In genomic region chr19:38663957-38664502, GRCh38 we compare ENCODE assay signal across 9 cellular contexts. TPM values are rescaled to one million over a fixed set of nuclear protein-coding genes. Genes with fewer than 3 reads are reported as not detected.
DNase-seq lines count a peak whose midpoint lies in the region; ATAC-seq, FAIRE-seq and TF ChIP-seq lines count a peak whose summit lies in the region.
"Had no signal": no experiment of that assay in that cellular context is flagged by ENCODE, and none has a peak within 500 bp of the region (broad histone marks: within the 10 kb centered on the region; RNA-seq: fewer than 3 reads in every experiment).

No MANE protein-coding gene starts in this region.

- peaks cover 97% of the 10 kb centered on the region for H3K79me2 ChIP-seq in HepG2 (ENCODE audit: insufficient read depth, low read length)

- no peak for TF ChIP-seq CTCF in brain (conservative IDR thresholded peaks at IDR 0.05)
- TF ChIP-seq CTCF in HepG2 (CRISPR knock-in tag; IDR thresholded peaks at IDR 0.05) = no peak

- H3K4me3 Mint-ChIP-seq in IgD-negative memory B cell (peak overlapping the region in 3 of 4 donors; percentile 30 to 91 (median 73)), brain (peak overlapping the region in 2 of 5 experiments; percentile 15 to 42)

- H3K27me3 ChIP-seq in HepG2 (ENCODE audit: control insufficient read depth in 1 of 2, insufficient read depth in 2 of 2, low read length in 2 of 2) (no peaks in the 10 kb centered on the region), stomach smooth muscle (ENCODE audit: control insufficient read depth in 1 of 2, insufficient read depth in 2 of 2, low read length in 2 of 2) (no peaks in the 10 kb centered on the region)

- TF ChIP-seq RAD21 in HepG2 (CRISPR knock-in tag; IDR thresholded peaks at IDR 0.05) = no peak

- H3K4me1 ChIP-seq in HepG2 (ENCODE audit: insufficient read depth, low read length) = peaks cover 98% of the 10 kb centered on the region
- H3K4me1 ChIP-seq in stomach smooth muscle (ENCODE audit: control insufficient read depth, insufficient read depth, low read length) = peaks cover 90% of the 10 kb centered on the region

- H3K36me3 Mint-ChIP-seq in IgD-negative memory B cell = peaks cover 3% of the 10 kb centered on the region
- peaks cover 15% of the 10 kb centered on the region for H3K36me3 Mint-ChIP-seq in brain

- H4K20me1 ChIP-seq in HepG2 (ENCODE audit: insufficient read depth, low read length) = peaks cover 80% of the 10 kb centered on the region

- in situ Hi-C loops in HepG2 (cut with HindIII; ENCODE audit: extremely low pct_ligation_motif_present, low pct_unique_long_range_greater_than_20kb) = no loop called here

- no peak for ATAC-seq in HepG2
- no peak for ATAC-seq in HG02938 (IDR thresholded peaks at IDR 0.05; ENCODE audit: unreplicated experiment)

- CTCF ChIA-PET in HepG2 (lab: Yijun Ruan, JAX; ENCODE audit: low intra/inter-chr PET ratio, low total read pairs) = no interaction called here

- H3K27ac ChIP-seq in HepG2 (ENCODE audit: extremely low read length, insufficient read depth, low read length) (no peak overlapping the region), stomach smooth muscle (ENCODE audit: low read length) (peak overlapping the region; percentile 89)

- no peak overlapping the region for H2AFZ ChIP-seq in HepG2 (ENCODE audit: low read length)

- no peak for FAIRE-seq in HepG2 (lab: Jason Lieb, UNC)

- H3K4me2 ChIP-seq in HepG2 (ENCODE audit: low read depth, low read length) = 0 out of 2 replicates have a peak overlapping the region, but pooled peaks have one; percentile 18

- H3K27ac Mint-ChIP-seq in IgD-negative memory B cell = peak overlapping the region; percentile 76 to 90 (median 79)
- peak overlapping the region in 3 of 5 experiments; percentile 58 to 85 (median 77) for H3K27ac Mint-ChIP-seq in brain

- POLR2A ChIA-PET in HepG2 (lab: Yijun Ruan, JAX) = interaction anchor here (1.3 to 2.6 kb wide), 4 partner anchors 11 to 167 kb away, joined by 3 to 8 read pairs (median 4); partner anchors contain the start of gene ECH1

- WGBS in HepG2 (ENCODE audit: low lambda C conversion rate) = 94% methylated on average over 15 of the region's 19 CpGs

- H3K4me1 Mint-ChIP-seq in IgD-negative memory B cell (peaks cover 34 to 51% (median 46%) of the 10 kb centered on the region in 3 donors), brain (peaks cover 96% of the 10 kb centered on the region)

- no peaks in the 10 kb centered on the region for H3K27me3 Mint-ChIP-seq in IgD-negative memory B cell
- no peaks in the 10 kb centered on the region for H3K27me3 Mint-ChIP-seq in brain

- H3K9me3 ChIP-seq in HepG2 (ENCODE audit: low read length) = no peaks in the 10 kb centered on the region
- H3K9me3 ChIP-seq in stomach smooth muscle (ENCODE audit: control insufficient read depth in 2 of 2, low read length in 2 of 2) = no peaks in the 10 kb centered on the region

- TF ChIP-seq EP300 in HepG2 (IDR thresholded peaks at IDR 0.05; ENCODE audit: low read depth in 2 of 2, low read length in 2 of 2) = no peak
- no peak for TF ChIP-seq EP300 in HepG2 (CRISPR knock-in tag; IDR thresholded peaks at IDR 0.05; ENCODE audit: borderline replicate concordance)

- H3K9me3 Mint-ChIP-seq in IgD-negative memory B cell (no peaks in the 10 kb centered on the region), brain (no peaks in the 10 kb centered on the region)

- TF ChIP-seq POLR2A in HepG2 (IDR thresholded peaks at IDR 0.05; ENCODE audit: insufficient read depth in 1 of 2, low read depth in 2 of 2, low read length in 2 of 2) = no peak

- peaks cover 17 to 65% of the 10 kb centered on the region in 2 experiments for H3K36me3 ChIP-seq in HepG2 (replicated peaks in 1 of 2; ENCODE audit: control insufficient read depth in 1 of 2, insufficient read depth in 2 of 2, low read length in 2 of 2)
- peaks cover 0 to 4% of the 10 kb centered on the region in 2 donors for H3K36me3 ChIP-seq in stomach smooth muscle (ENCODE audit: control insufficient read depth in 2 of 2, insufficient read depth in 2 of 2, low read length in 2 of 2)

- H3K9ac ChIP-seq in HepG2 (ENCODE audit: insufficient read depth, low read depth, low read length) (no peak overlapping the region), stomach smooth muscle (ENCODE audit: low read length in 2 of 2) (peak overlapping the region; percentile 22 to 58)

- DNase-seq in HepG2 (ENCODE audit: low spot score) (no peak), NOMO-1 treated with DMSO at 0.1 percent for 48 hours (lab: John Stamatoyannopoulos, UW; ENCODE audit: unreplicated experiment) (no peak), NCI-H2171 treated with DMSO at 0.1 percent for 48 hours (lab: John Stamatoyannopoulos, UW) (no peak), NOMO-1 (lab: John Stamatoyannopoulos, UW; ENCODE audit: unreplicated experiment in 2 of 2) (no peak)

- no TSS peak for BruUV-seq in HepG2 (replicated peaks; lab: Mats Ljungman, UMichigan)

- H3K4me3 ChIP-seq in HepG2 (replicated peaks in 1 of 3; ENCODE audit: insufficient read depth in 1 of 3, low read depth in 2 of 3, low read length in 3 of 3) (no peak overlapping the region), stomach smooth muscle (ENCODE audit: low read length in 2 of 2) (peak overlapping the region in 1 of 2 donors; percentile 55)

- intact Hi-C loops in HepG2 (cut with micrococcal nuclease; ENCODE audit: unreplicated experiment) = no loop called here

RNA-seq across cellular contexts. Expression of gene ACTN4, which starts 16.6 kb away (rescaled TPM):
- polyA plus RNA-seq in IgD-negative memory B cell (21.8 TPM), brain (ENCODE audit: insufficient read depth, low read depth, low replicate concordance) (379 TPM), HepG2 (2011; rRNA removed) (171 and 223 TPM in 2 replicates)
- total RNA-seq in HepG2 (2016; rRNA removed; fragmentation: Illumina TruSeq; extraction: Trizol) = 167 and 192 TPM in 2 replicates
- total RNA-seq in HepG2 (2016; cell fraction: cytosol; rRNA removed; fragmentation: Illumina TruSeq; extraction: Trizol; ENCODE audit: low read depth) = 13.8 and 15.0 TPM in 2 replicates
- 122 and 176 TPM in 2 replicates for total RNA-seq in HepG2 (2016; cell fraction: insoluble cytoplasmic fraction; rRNA removed; fragmentation: Illumina TruSeq; extraction: Trizol)
- total RNA-seq in HepG2 (2016; cell fraction: membrane; rRNA removed; fragmentation: Illumina TruSeq; extraction: Trizol) = 28.6 and 34.1 TPM in 2 replicates
- 148 and 165 TPM in 2 replicates for total RNA-seq in HepG2 (2016; cell fraction: nucleus; rRNA removed; fragmentation: Illumina TruSeq; extraction: Trizol)
- polyA plus RNA-seq in HepG2 (2011; cell fraction: cytosol; rRNA removed) = 82.2 and 91.7 TPM in 2 replicates
- polyA plus RNA-seq in HepG2 (2011; cell fraction: nucleus; rRNA removed) = 437 and 620 TPM in 2 replicates
- 222 and 260 TPM in 2 replicates for polyA plus RNA-seq in HepG2 (2012)
- 5.8 and 8.5 TPM in 2 replicates for polyA plus RNA-seq in HepG2 (2016; cell fraction: cytosol; fragmentation: Illumina TruSeq; extraction: Trizol; ENCODE audit: low read depth)
- polyA plus RNA-seq in HepG2 (2016; cell fraction: insoluble cytoplasmic fraction; fragmentation: Illumina TruSeq; extraction: Trizol; ENCODE audit: low read depth) = 192 and 256 TPM in 2 replicates
- polyA plus RNA-seq in HepG2 (2016; cell fraction: membrane; fragmentation: Illumina TruSeq; extraction: Trizol; ENCODE audit: low read depth) = 20.9 and 27.6 TPM in 2 replicates
- polyA plus RNA-seq in HepG2 (2016; cell fraction: nucleus; fragmentation: Illumina TruSeq; extraction: Trizol; ENCODE audit: insufficient read depth, low read depth) = 435 and 441 TPM in 2 replicates
- 172 and 192 TPM in 2 replicates for polyA minus RNA-seq in HepG2 (2011; rRNA and poly(A)+ RNA removed; ENCODE audit: low replicate concordance)
- 86.2 and 95.5 TPM in 2 replicates for polyA minus RNA-seq in HepG2 (2011; cell fraction: cytosol; rRNA and poly(A)+ RNA removed)
- polyA minus RNA-seq in HepG2 (2011; cell fraction: nucleus; rRNA and poly(A)+ RNA removed) = 73.1 and 75.2 TPM in 2 replicates

RNA-seq across cellular contexts. Expression of gene EIF3K, which starts 45.0 kb away (rescaled TPM):
- polyA plus RNA-seq in IgD-negative memory B cell (371 TPM), brain (ENCODE audit: insufficient read depth, low read depth, low replicate concordance) (367 TPM), HepG2 (2011; rRNA removed) (179 and 230 TPM in 2 replicates)
- 258 and 351 TPM in 2 replicates for total RNA-seq in HepG2 (2016; rRNA removed; fragmentation: Illumina TruSeq; extraction: Trizol)
- 100 and 104 TPM in 2 replicates for total RNA-seq in HepG2 (2016; cell fraction: cytosol; rRNA removed; fragmentation: Illumina TruSeq; extraction: Trizol; ENCODE audit: low read depth)
- total RNA-seq in HepG2 (2016; cell fraction: insoluble cytoplasmic fraction; rRNA removed; fragmentation: Illumina TruSeq; extraction: Trizol) = 260 and 364 TPM in 2 replicates
- total RNA-seq in HepG2 (2016; cell fraction: membrane; rRNA removed; fragmentation: Illumina TruSeq; extraction: Trizol) = 174 and 175 TPM in 2 replicates
- 92.4 TPM in 2 replicates for total RNA-seq in HepG2 (2016; cell fraction: nucleus; rRNA removed; fragmentation: Illumina TruSeq; extraction: Trizol)
- 271 and 427 TPM in 2 replicates for polyA plus RNA-seq in HepG2 (2011; cell fraction: cytosol; rRNA removed)
- polyA plus RNA-seq in HepG2 (2011; cell fraction: nucleus; rRNA removed) = 210 and 224 TPM in 2 replicates
- 171 and 172 TPM in 2 replicates for polyA plus RNA-seq in HepG2 (2012)
- 106 and 109 TPM in 2 replicates for polyA plus RNA-seq in HepG2 (2016; cell fraction: cytosol; fragmentation: Illumina TruSeq; extraction: Trizol; ENCODE audit: low read depth)
- 349 and 386 TPM in 2 replicates for polyA plus RNA-seq in HepG2 (2016; cell fraction: insoluble cytoplasmic fraction; fragmentation: Illumina TruSeq; extraction: Trizol; ENCODE audit: low read depth)
- polyA plus RNA-seq in HepG2 (2016; cell fraction: membrane; fragmentation: Illumina TruSeq; extraction: Trizol; ENCODE audit: low read depth) = 161 and 168 TPM in 2 replicates
- polyA plus RNA-seq in HepG2 (2016; cell fraction: nucleus; fragmentation: Illumina TruSeq; extraction: Trizol; ENCODE audit: insufficient read depth, low read depth) = 163 and 169 TPM in 2 replicates
- 199 and 296 TPM in 2 replicates for polyA minus RNA-seq in HepG2 (2011; rRNA and poly(A)+ RNA removed; ENCODE audit: low replicate concordance)
- 94.6 and 127 TPM in 2 replicates for polyA minus RNA-seq in HepG2 (2011; cell fraction: cytosol; rRNA and poly(A)+ RNA removed)
- 43.4 and 51.5 TPM in 2 replicates for polyA minus RNA-seq in HepG2 (2011; cell fraction: nucleus; rRNA and poly(A)+ RNA removed)

RNA-seq across cellular contexts. Expression of gene MAP4K1, which starts 46.3 kb away (rescaled TPM):
- 250 TPM for polyA plus RNA-seq in IgD-negative memory B cell
- 1.4 TPM for polyA plus RNA-seq in brain (ENCODE audit: insufficient read depth, low read depth, low replicate concordance)
- total RNA-seq in HepG2 (2016; rRNA removed; fragmentation: Illumina TruSeq; extraction: Trizol) = 0.89 TPM in 1 of 2 replicates, not detected in the other
- total RNA-seq in HepG2 (2016; cell fraction: cytosol; rRNA removed; fragmentation: Illumina TruSeq; extraction: Trizol; ENCODE audit: low read depth) = not detected in 2 replicates
- 0.39 and 0.41 TPM in 2 replicates for total RNA-seq in HepG2 (2016; cell fraction: insoluble cytoplasmic fraction; rRNA removed; fragmentation: Illumina TruSeq; extraction: Trizol)
- 0.19 and 0.62 TPM in 2 replicates for total RNA-seq in HepG2 (2016; cell fraction: membrane; rRNA removed; fragmentation: Illumina TruSeq; extraction: Trizol)
- total RNA-seq in HepG2 (2016; cell fraction: nucleus; rRNA removed; fragmentation: Illumina TruSeq; extraction: Trizol) = 0.60 TPM in 1 of 2 replicates, not detected in the other
- polyA plus RNA-seq in HepG2 (2011; rRNA removed) = 0.24 and 0.35 TPM in 2 replicates
- polyA plus RNA-seq in HepG2 (2011; cell fraction: cytosol; rRNA removed) = 0.05 and 0.31 TPM in 2 replicates
- polyA plus RNA-seq in HepG2 (2011; cell fraction: nucleus; rRNA removed) = 2.1 and 2.6 TPM in 2 replicates
- polyA plus RNA-seq in HepG2 (2012) = 0.44 and 0.64 TPM in 2 replicates
- not detected in 2 replicates for polyA plus RNA-seq in HepG2 (2016; cell fraction: cytosol; fragmentation: Illumina TruSeq; extraction: Trizol; ENCODE audit: low read depth)
- polyA plus RNA-seq in HepG2 (2016; cell fraction: insoluble cytoplasmic fraction; fragmentation: Illumina TruSeq; extraction: Trizol; ENCODE audit: low read depth) = 0.52 TPM in 1 of 2 replicates, not detected in the other
- not detected in 2 replicates for polyA plus RNA-seq in HepG2 (2016; cell fraction: membrane; fragmentation: Illumina TruSeq; extraction: Trizol; ENCODE audit: low read depth)
- polyA plus RNA-seq in HepG2 (2016; cell fraction: nucleus; fragmentation: Illumina TruSeq; extraction: Trizol; ENCODE audit: insufficient read depth, low read depth) = 1.4 and 3.1 TPM in 2 replicates
- 0.91 TPM in 1 of 2 replicates, not detected in the other for polyA minus RNA-seq in HepG2 (2011; rRNA and poly(A)+ RNA removed; ENCODE audit: low replicate concordance)
- polyA minus RNA-seq in HepG2 (2011; cell fraction: cytosol; rRNA and poly(A)+ RNA removed) = not detected in 2 replicates
- polyA minus RNA-seq in HepG2 (2011; cell fraction: nucleus; rRNA and poly(A)+ RNA removed) = not detected in 2 replicates
- total RNA-seq: lung microvascular endothelial cell had no signal

Comparison
In these comparisons a context has a peak if more than half of its experiments do, and no peak if none do; other contexts are left out.
1. RNA of gene MAP4K1, which starts 46.3 kb away (polyA plus RNA-seq): 250 TPM in IgD-negative memory B cell (single experiment); 1.4 TPM in brain (single experiment) and 0.05 to 3.1 TPM in HepG2; every median in the first group is over 10 times any median in the second.